In the genomic region with DNA sequence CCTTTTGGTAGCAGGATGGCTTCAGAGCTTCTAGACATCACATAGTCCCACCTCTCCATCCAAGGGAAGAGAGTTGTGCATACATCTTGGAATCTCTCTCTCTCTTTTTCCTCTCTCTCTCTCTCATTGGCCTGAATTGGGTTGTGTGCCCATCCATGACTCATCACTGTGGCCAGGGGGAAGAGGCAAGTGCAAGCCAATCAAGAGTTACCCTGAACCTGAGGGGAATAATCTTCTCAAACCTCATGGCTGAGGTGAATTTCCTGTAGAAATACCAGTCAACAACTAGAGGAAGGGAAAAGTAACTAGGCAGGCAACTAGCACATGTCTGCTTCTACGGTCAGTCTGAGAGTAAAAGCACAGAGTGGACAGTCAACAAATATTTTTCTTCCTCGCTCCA, we compare ENCODE assay signal across 15 cellular contexts. TPM values are rescaled to one million over a fixed set of nuclear protein-coding genes. Genes with fewer than 3 reads are reported as not detected.
DNase-seq lines count a peak whose midpoint lies in the region; ATAC-seq and FAIRE-seq lines count a peak whose summit lies in the region.
"Had no signal": no experiment of that assay in that cellular context is flagged by ENCODE, and none has a peak within 500 bp of the region (broad histone marks: within the 10 kb centered on the region; RNA-seq: fewer than 3 reads in every experiment).

No MANE protein-coding gene starts in this region.

- intact Hi-C loops in Right ventricle myocardium superior (cut with DNase I), result no loop called here

- DNase-seq in DMS53 (lab: John Stamatoyannopoulos, UW), result peak; percentile 35
- peak; percentile 31 for DNase-seq in H4 (ENCODE audit: low spot score)
- peak; percentile 16 for DNase-seq in RCC 7860 (ENCODE audit: low spot score)
- peak; percentile 22 for DNase-seq in glomerular visceral epithelial cell (ENCODE audit: extremely low spot score)
- no peak for DNase-seq in NCI-H1092 (lab: John Stamatoyannopoulos, UW)
- DNase-seq in NCI-H146 treated with DMSO at 0.1 percent for 48 hours (lab: John Stamatoyannopoulos, UW; ENCODE audit: unreplicated experiment), result no peak
- DNase-seq in Right ventricle myocardium superior, result no peak
- DNase-seq: COR-L47, KG1, NCI-H1417 treated with DMSO at 0.1 percent for 48 hours, NCI-H2029, NCI-H2171, NCI-H748 treated with DMSO at 0.1 percent for 48 hours, T-helper 1 cell had no signal

- ATAC-seq in HG02852 (IDR thresholded peaks at IDR 0.05; ENCODE audit: unreplicated experiment), result no peak
- ATAC-seq in Right ventricle myocardium superior (ENCODE audit: poor library complexity), result no peak

- FAIRE-seq in RCC 7860 (lab: Jason Lieb, UNC), result no peak

RNA-seq across cellular contexts. Expression of a gene that starts 7.3 kb away (rescaled TPM):
- 14.5 and 18.5 TPM in 2 replicates for total RNA-seq in H4 (2014; rRNA removed; shearing (Covaris generic))
- total RNA-seq in Right ventricle myocardium superior, result 9.2 TPM

Comparison
In these comparisons a context has a peak if more than half of its experiments do, and no peak if none do; other contexts are left out.
1. DNase-seq: peak in DMS53 (single experiment), H4 (single experiment), RCC 7860 (single experiment) and glomerular visceral epithelial cell (single experiment); none in NCI-H1092 (single experiment), NCI-H146 treated with DMSO at 0.1 percent for 48 hours (single experiment) and Right ventricle myocardium superior (single experiment).